In genomic region chr3:14322667-14323295, GRCh38 we compare ENCODE assay signal across 15 cellular contexts.
"Had no signal": no experiment of that assay in that cellular context is flagged by ENCODE, and none has a peak within 500 bp of the region (broad histone marks: within the 10 kb centered on the region; RNA-seq: fewer than 3 reads in every experiment).

No MANE protein-coding gene starts in this region.

- H3K4me1 ChIP-seq: colonic mucosa, tibial nerve had no signal

- H3K4me3 Mint-ChIP-seq: activated naive CD4-positive, alpha-beta T cell treated with anti-CD3 and anti-CD28 coated beads, Interleukin-2, amount 10 ng/mL, durations not matched to agents 7 days and 5 days; natural killer cell; stimulated activated memory B cell treated with anti-CD40 and anti-IgM and Interleukin-4, amounts not matched to agents 10 μg/mL and 1 μg/mL and 100 μg/mL, for 72 hours; T-helper 1 cell treated with Interleukin-12 subunit alpha and Interleukin-12 subunit beta and Interleukin-4 antibody, amounts not matched to agents 30 μg/mL and 1 μg/mL, for 36 hours; WTC11 had no signal

- H3K4me3 ChIP-seq: colonic mucosa, lung, mucosa of descending colon, smooth muscle cell, tibial nerve had no signal

- H3K9me3 ChIP-seq: colonic mucosa, mucosa of descending colon had no signal

- H3K36me3 ChIP-seq: colonic mucosa, tibial nerve had no signal

- H3K27me3 ChIP-seq: colonic mucosa had no signal

- ATAC-seq: mucosa of descending colon; natural killer cell; stimulated activated memory B cell treated with anti-CD40 and anti-IgM and Interleukin-4, amounts not matched to agents 10 μg/mL and 1 μg/mL and 100 μg/mL, for 72 hours; WTC11 had no signal

- H3K27ac Mint-ChIP-seq: activated naive CD4-positive, alpha-beta T cell treated with anti-CD3 and anti-CD28 coated beads, Interleukin-2, amount 10 ng/mL, durations not matched to agents 7 days and 5 days; activated T-helper 2 cell treated with anti-CD3 and anti-CD28 coated beads, Interferon-gamma antibody, Interleukin-2, Interleukin-4, amounts not matched to agents 10 μg/mL and 5 μg/mL and 100 μg/mL, durations not matched to agents 14 hours and 24 hours and 36 hours; natural killer cell; stimulated activated memory B cell treated with anti-CD40 and anti-IgM and Interleukin-4, amounts not matched to agents 10 μg/mL and 1 μg/mL and 100 μg/mL, for 72 hours; T-helper 1 cell treated with Interleukin-12 subunit alpha and Interleukin-12 subunit beta and Interleukin-4 antibody, amounts not matched to agents 30 μg/mL and 1 μg/mL, for 36 hours; WTC11 had no signal

- H3K4me1 Mint-ChIP-seq: natural killer cell had no signal

- DNase-seq: activated CD4-positive, alpha-beta T cell treated with anti-CD3 and anti-CD28 coated beads for 48 hours; activated naive CD4-positive, alpha-beta T cell treated with anti-CD3 and anti-CD28 coated beads, Interleukin-2, amount 10 ng/mL, durations not matched to agents 7 days and 5 days; colonic mucosa; effector memory CD4-positive, alpha-beta T cell; natural killer cell; occipital lobe; stimulated activated CD4-positive, alpha-beta T cell treated with anti-CD3 and anti-CD28 coated beads, Interleukin-1b, Interleukin-23, amount 100 ng/mL, for 48 hours had no signal

- H3K27ac ChIP-seq: colonic mucosa, tibial nerve had no signal

- H3K36me3 Mint-ChIP-seq: activated naive CD4-positive, alpha-beta T cell treated with anti-CD3 and anti-CD28 coated beads, Interleukin-2, amount 10 ng/mL, durations not matched to agents 7 days and 5 days; natural killer cell; stimulated activated memory B cell treated with anti-CD40 and anti-IgM and Interleukin-4, amounts not matched to agents 10 μg/mL and 1 μg/mL and 100 μg/mL, for 72 hours had no signal

- H3K4me2 ChIP-seq: smooth muscle cell had no signal
